ENCODE assay signal across 8 cellular contexts in genomic region chr7:102286237-102287081, GRCh38. TPM values are rescaled to one million over a fixed set of nuclear protein-coding genes. Genes with fewer than 3 reads are reported as not detected.
DNase-seq lines count a peak whose midpoint lies in the region; ATAC-seq, FAIRE-seq and TF ChIP-seq lines count a peak whose summit lies in the region.

Gene SH2B2, plus strand, starts transcription at chr7:102286868. Its CDS starts 13,683 bp downstream, at chr7:102300551.

- H3K4me3 ChIP-seq in LNCaP clone FGC (ENCODE audit: low read depth, low read length) (peak within 1 kb of the TSS; percentile 77), bronchial epithelial cell (ENCODE audit: low read depth, low read length) (peak within 1 kb of the TSS; percentile 51), skeletal muscle satellite cell (ENCODE audit: low read length) (peak within 1 kb of the TSS; percentile 94)

- H3K36me3 ChIP-seq in bronchial epithelial cell (ENCODE audit: control insufficient read depth, insufficient read depth, low read length) (no peaks in the 10 kb centered on the region), skeletal muscle satellite cell (ENCODE audit: insufficient read depth, low read length) (no peaks in the 10 kb centered on the region)

- peaks cover 33% of the 10 kb centered on the region for H3K4me1 ChIP-seq in skeletal muscle satellite cell (ENCODE audit: control insufficient read depth, insufficient read depth, low read length)

- peak within 1 kb of the TSS; percentile 91 for H3K27ac Mint-ChIP-seq in T-helper 17 cell
- H3K27ac Mint-ChIP-seq in immature natural killer cell: no peak within 1 kb of the TSS

- peaks cover 1% of the 10 kb centered on the region for H3K27me3 ChIP-seq in bronchial epithelial cell (ENCODE audit: control insufficient read depth, insufficient read depth, low read length)
- H3K27me3 ChIP-seq in skeletal muscle satellite cell (ENCODE audit: control insufficient read depth, insufficient read depth, low read length): peaks cover 3% of the 10 kb centered on the region

- DNase-seq in AG08395 (ENCODE audit: low spot score) (peak; percentile 87), LNCaP clone FGC (ENCODE audit: low read depth) (no peak), T-helper 17 cell (peak in 2 of 3 donors; percentile 36 to 55), bronchial epithelial cell (ENCODE audit: low read depth) (peak; percentile 23), immature natural killer cell (peak; percentile 48 to 53 (median 53)), DMS114 treated with DMSO at 0.1 percent for 48 hours (lab: John Stamatoyannopoulos, UW; ENCODE audit: unreplicated experiment) (no peak)

- no peak for FAIRE-seq in bronchial epithelial cell (lab: Jason Lieb, UNC)

- H3K4me3 Mint-ChIP-seq in T-helper 17 cell (peak within 1 kb of the TSS; percentile 82), immature natural killer cell (peak within 1 kb of the TSS; percentile 68 to 85 (median 75))

- H3K4me1 Mint-ChIP-seq in T-helper 17 cell (peaks cover 26% of the 10 kb centered on the region), immature natural killer cell (peaks cover 4 to 11% of the 10 kb centered on the region in 2 donors)

- no peaks in the 10 kb centered on the region for H3K36me3 Mint-ChIP-seq in T-helper 17 cell (ENCODE audit: low read depth)
- H3K36me3 Mint-ChIP-seq in immature natural killer cell: no peaks in the 10 kb centered on the region

- no peaks in the 10 kb centered on the region for H3K9me3 ChIP-seq in T-helper 17 cell (ENCODE audit: control insufficient read depth, low read length, poor library complexity, severe bottlenecking)
- H3K9me3 ChIP-seq in skeletal muscle satellite cell (replicated peaks; ENCODE audit: low read length): no peaks in the 10 kb centered on the region

- H3K9ac ChIP-seq in skeletal muscle satellite cell (ENCODE audit: low read depth, low read length): peak within 1 kb of the TSS; percentile 93

- TF ChIP-seq CTCF in LNCaP clone FGC (IDR thresholded peaks at IDR 0.05; ENCODE audit: control insufficient read depth, extremely low read depth, insufficient read depth) (no peak), bronchial epithelial cell (IDR thresholded peaks at IDR 0.05; ENCODE audit: insufficient read depth, low read length, severe bottlenecking) (no peak)

- H3K27me3 Mint-ChIP-seq in T-helper 17 cell (peaks cover 2% of the 10 kb centered on the region), immature natural killer cell (ENCODE audit: low read depth in 3 of 3) (peaks cover 0 to 5% (median 4%) of the 10 kb centered on the region in 3 donors)

- no peaks in the 10 kb centered on the region for H3K9me3 Mint-ChIP-seq in immature natural killer cell

- ATAC-seq in GM18498 (IDR thresholded peaks at IDR 0.05; ENCODE audit: unreplicated experiment): peak; percentile 30
- peak; percentile 49 for ATAC-seq in T-helper 17 cell

- H3K4me2 ChIP-seq in skeletal muscle satellite cell (ENCODE audit: low read length): peak within 1 kb of the TSS; percentile 100

RNA-seq across cellular contexts. Expression of gene SH2B2, which starts in this region (rescaled TPM):
- 1 to 10 TPM; 2.0 to 2.1 TPM for total RNA-seq in T-helper 17 cell
- total RNA-seq in bronchial epithelial cell: 1.5 and 1.8 TPM in 2 replicates
- 1 to 10 TPM in 1 of 3 donors, not detected in 2; 1.1 TPM for polyA plus RNA-seq in immature natural killer cell
- 1.5 and 2.0 TPM in 2 replicates for total RNA-seq in skeletal muscle satellite cell (2012; rRNA removed)

Comparison
In these comparisons a context has a peak if more than half of its experiments do, and no peak if none do; other contexts are left out.
1. DNase-seq: peak in AG08395 (single experiment), T-helper 17 cell (2 of 3), bronchial epithelial cell (single experiment) and immature natural killer cell (3 of 3); none in LNCaP clone FGC (single experiment) and DMS114 treated with DMSO at 0.1 percent for 48 hours (single experiment).
2. Peak in every context shown above with its lines, with median percentiles within 50 percentile points of each other: H3K4me3 ChIP-seq.